Comparison of ENCODE assay signal across 8 cellular contexts in the genomic region with DNA sequence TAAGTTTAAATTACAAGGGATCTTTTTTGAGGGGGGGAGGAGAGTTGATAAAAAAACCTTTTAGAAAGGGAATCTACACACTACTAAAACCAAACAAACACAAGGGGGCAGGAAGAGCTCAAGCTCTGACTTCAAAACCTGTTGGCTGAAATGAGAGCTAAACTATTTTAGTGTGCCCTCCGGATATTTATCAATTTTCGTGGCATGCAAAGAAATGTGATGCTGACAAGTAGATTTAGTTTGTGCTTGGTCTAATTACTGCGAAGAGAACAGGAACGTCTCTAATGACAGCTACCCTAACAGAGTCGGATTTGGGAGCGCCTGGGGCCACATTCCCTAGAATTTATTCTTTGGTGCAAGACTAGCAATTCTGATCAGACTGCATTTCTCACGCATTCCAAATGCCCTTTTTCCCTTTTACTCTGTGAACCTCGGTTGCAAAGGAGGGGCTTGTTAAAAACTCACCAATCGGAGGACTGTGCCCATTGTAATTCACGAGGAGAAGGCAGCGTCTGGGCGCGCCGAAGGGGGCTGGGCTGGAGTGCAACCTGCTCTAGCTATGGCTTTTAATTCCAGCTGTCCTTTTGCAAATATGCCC. TPM values are rescaled to one million over a fixed set of nuclear protein-coding genes. Genes with fewer than 3 reads are reported as not detected.
DNase-seq lines count a peak whose midpoint lies in the region; ATAC-seq and TF ChIP-seq lines count a peak whose summit lies in the region.

No MANE protein-coding gene starts in this region.

- in situ Hi-C loops in astrocyte of the spinal cord (cut with HindIII; ENCODE audit: low sequenced_read_pairs): no loop called here

- TF ChIP-seq RAD21 in Ishikawa (IDR thresholded peaks at IDR 0.05; ENCODE audit: low read depth): peak; percentile 62

- no peaks in the 10 kb centered on the region for H3K36me3 ChIP-seq in upper lobe of left lung

- no peaks in the 10 kb centered on the region for H3K9me3 ChIP-seq in upper lobe of left lung

- no peak for TF ChIP-seq POLR2A in upper lobe of left lung (IDR thresholded peaks at IDR 0.05)

- TF ChIP-seq CTCF in 22Rv1 (IDR thresholded peaks at IDR 0.05): peak; percentile 72
- TF ChIP-seq CTCF in astrocyte of the spinal cord (IDR thresholded peaks at IDR 0.05; ENCODE audit: low read depth, low read length): peak; percentile 25
- TF ChIP-seq CTCF in upper lobe of left lung (IDR thresholded peaks at IDR 0.05): peak in 3 of 6 experiments; percentile 10 to 24 (median 17)

- intact Hi-C loops in left colon (cut with DNase I, micrococcal nuclease): no loop called here

- peak; percentile 19 for DNase-seq in astrocyte of the spinal cord (ENCODE audit: low read depth, low spot score)
- peak in 1 of 2 donors; percentile 9 for DNase-seq in left colon
- peak; percentile 40 to 50 for DNase-seq in upper lobe of left lung
- DNase-seq in HuH-7.5 (ENCODE audit: low spot score): no peak
- no peak for DNase-seq in activated CD4-positive, alpha-beta T cell treated with anti-CD3 and anti-CD28 coated beads, Interleukin-2, amount 50 U/mL, for 4 hours

- peaks cover 0 to 3% (median 0%) of the 10 kb centered on the region in 4 donors for H3K27me3 ChIP-seq in upper lobe of left lung

- 2% methylated on average over 14 of the region's 14 CpGs for WGBS in upper lobe of left lung, 2 donors

- TF ChIP-seq EP300 in Ishikawa (IDR thresholded peaks at IDR 0.05; ENCODE audit: borderline replicate concordance) (no peak), upper lobe of left lung (IDR thresholded peaks at IDR 0.05) (no peak)

- peaks cover 6 to 24% (median 8%) of the 10 kb centered on the region in 4 donors for H3K4me1 ChIP-seq in upper lobe of left lung

- peak; percentile 56 for ATAC-seq in left colon
- ATAC-seq in upper lobe of left lung (ENCODE audit: low FRiP score in 2 of 2): peak; percentile 16 to 23
- no peak for ATAC-seq in GM21619 (IDR thresholded peaks at IDR 0.05; ENCODE audit: unreplicated experiment)

- peak overlapping the region; percentile 80 for H3K27ac ChIP-seq in 22Rv1
- peak overlapping the region in 2 of 4 donors; percentile 44 to 62 for H3K27ac ChIP-seq in upper lobe of left lung

- H3K4me3 ChIP-seq in astrocyte of the spinal cord (ENCODE audit: low read depth, low read length): peak overlapping the region; percentile 42
- peak overlapping the region in 3 of 4 donors; percentile 52 to 61 (median 53) for H3K4me3 ChIP-seq in upper lobe of left lung

TF ChIP-seq in Ishikawa, 13 proteins besides CTCF, POLR2A, EP300 and RAD21:
- no peak for TF ChIP-seq NFIC (IDR thresholded peaks at IDR 0.05)
- TF ChIP-seq YY1 (IDR thresholded peaks at IDR 0.05; ENCODE audit: low read depth): 0 out of 2 replicates have a peak, but pooled peaks have one; percentile 11
- TF ChIP-seq TCF12 (IDR thresholded peaks at IDR 0.05; ENCODE audit: low read depth): no peak
- TF ChIP-seq TEAD4 (IDR thresholded peaks at IDR 0.05): peak; percentile 39; the same call in 1 of the 2 replicates

RNA-seq across cellular contexts. Expression of a gene that starts 0.8 kb away (rescaled TPM):
- total RNA-seq in left colon: under 1 TPM; 0.27 to 0.98 TPM
- 10 to 100 TPM in 4 of 6 donors, 1 to 10 TPM in 2; 7.8 to 26.6 (median 17.3) TPM for total RNA-seq in upper lobe of left lung

Comparison
In these comparisons a context has a peak if more than half of its experiments do, and no peak if none do; other contexts are left out.
1. DNase-seq: peak in astrocyte of the spinal cord (single experiment) and upper lobe of left lung (2 of 2); none in HuH-7.5 (single experiment) and activated CD4-positive, alpha-beta T cell treated with anti-CD3 and anti-CD28 coated beads, Interleukin-2, amount 50 U/mL, for 4 hours (0 of 2).
2. RNA of a gene that starts 0.8 kb away (total RNA-seq): 7.8 to 26.6 TPM in upper lobe of left lung; 0.27 to 0.98 TPM in left colon; every median in the first group is over 4 times any median in the second.